1 cellular context compared by ENCODE assay signal in the genomic region with DNA sequence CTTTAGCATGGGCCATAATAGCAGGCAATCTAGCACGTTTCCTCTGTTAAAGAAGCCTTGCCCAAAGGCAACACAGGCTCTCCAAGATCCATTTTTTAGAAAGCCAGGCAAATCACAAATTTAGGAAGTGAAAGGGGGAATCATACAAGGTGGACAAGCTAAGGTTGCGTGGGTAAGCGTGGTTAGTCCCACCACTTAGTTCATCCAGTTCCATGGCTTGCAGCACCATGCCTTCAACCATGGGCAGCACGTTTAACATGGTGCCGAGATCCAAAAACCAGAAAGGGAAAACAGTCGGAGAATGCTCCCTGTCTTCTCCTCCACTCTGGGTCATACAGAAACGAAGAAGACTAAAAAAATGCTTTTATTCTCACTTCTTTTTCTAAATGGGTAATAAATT.
TF ChIP-seq lines count a peak whose summit lies in the region.

No MANE protein-coding gene starts in this region.

TF ChIP-seq in K562, 482 proteins besides CTCF, POLR2A, EP300 and RAD21 (continued from another document and continues in another):
- TF ChIP-seq, protein P1, sequence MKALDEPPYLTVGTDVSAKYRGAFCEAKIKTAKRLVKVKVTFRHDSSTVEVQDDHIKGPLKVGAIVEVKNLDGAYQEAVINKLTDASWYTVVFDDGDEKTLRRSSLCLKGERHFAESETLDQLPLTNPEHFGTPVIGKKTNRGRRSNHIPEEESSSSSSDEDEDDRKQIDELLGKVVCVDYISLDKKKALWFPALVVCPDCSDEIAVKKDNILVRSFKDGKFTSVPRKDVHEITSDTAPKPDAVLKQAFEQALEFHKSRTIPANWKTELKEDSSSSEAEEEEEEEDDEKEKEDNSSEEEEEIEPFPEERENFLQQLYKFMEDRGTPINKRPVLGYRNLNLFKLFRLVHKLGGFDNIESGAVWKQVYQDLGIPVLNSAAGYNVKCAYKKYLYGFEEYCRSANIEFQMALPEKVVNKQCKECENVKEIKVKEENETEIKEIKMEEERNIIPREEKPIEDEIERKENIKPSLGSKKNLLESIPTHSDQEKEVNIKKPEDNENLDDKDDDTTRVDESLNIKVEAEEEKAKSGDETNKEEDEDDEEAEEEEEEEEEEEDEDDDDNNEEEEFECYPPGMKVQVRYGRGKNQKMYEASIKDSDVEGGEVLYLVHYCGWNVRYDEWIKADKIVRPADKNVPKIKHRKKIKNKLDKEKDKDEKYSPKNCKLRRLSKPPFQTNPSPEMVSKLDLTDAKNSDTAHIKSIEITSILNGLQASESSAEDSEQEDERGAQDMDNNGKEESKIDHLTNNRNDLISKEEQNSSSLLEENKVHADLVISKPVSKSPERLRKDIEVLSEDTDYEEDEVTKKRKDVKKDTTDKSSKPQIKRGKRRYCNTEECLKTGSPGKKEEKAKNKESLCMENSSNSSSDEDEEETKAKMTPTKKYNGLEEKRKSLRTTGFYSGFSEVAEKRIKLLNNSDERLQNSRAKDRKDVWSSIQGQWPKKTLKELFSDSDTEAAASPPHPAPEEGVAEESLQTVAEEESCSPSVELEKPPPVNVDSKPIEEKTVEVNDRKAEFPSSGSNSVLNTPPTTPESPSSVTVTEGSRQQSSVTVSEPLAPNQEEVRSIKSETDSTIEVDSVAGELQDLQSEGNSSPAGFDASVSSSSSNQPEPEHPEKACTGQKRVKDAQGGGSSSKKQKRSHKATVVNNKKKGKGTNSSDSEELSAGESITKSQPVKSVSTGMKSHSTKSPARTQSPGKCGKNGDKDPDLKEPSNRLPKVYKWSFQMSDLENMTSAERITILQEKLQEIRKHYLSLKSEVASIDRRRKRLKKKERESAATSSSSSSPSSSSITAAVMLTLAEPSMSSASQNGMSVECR (CRISPR knock-in tag; IDR thresholded peaks at IDR 0.05) = no peak
- TF ChIP-seq, protein P2, sequence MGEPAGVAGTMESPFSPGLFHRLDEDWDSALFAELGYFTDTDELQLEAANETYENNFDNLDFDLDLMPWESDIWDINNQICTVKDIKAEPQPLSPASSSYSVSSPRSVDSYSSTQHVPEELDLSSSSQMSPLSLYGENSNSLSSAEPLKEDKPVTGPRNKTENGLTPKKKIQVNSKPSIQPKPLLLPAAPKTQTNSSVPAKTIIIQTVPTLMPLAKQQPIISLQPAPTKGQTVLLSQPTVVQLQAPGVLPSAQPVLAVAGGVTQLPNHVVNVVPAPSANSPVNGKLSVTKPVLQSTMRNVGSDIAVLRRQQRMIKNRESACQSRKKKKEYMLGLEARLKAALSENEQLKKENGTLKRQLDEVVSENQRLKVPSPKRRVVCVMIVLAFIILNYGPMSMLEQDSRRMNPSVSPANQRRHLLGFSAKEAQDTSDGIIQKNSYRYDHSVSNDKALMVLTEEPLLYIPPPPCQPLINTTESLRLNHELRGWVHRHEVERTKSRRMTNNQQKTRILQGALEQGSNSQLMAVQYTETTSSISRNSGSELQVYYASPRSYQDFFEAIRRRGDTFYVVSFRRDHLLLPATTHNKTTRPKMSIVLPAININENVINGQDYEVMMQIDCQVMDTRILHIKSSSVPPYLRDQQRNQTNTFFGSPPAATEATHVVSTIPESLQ (CRISPR knock-in tag; IDR thresholded peaks at IDR 0.05) = no peak
- TF ChIP-seq ZNF232 (CRISPR knock-in tag; IDR thresholded peaks at IDR 0.05) (no peak), RFX5 (IDR thresholded peaks at IDR 0.05; ENCODE audit: low read depth, low read length) (no peak), GATA2 (CRISPR knock-in tag; IDR thresholded peaks at IDR 0.05) (no peak), EHMT2 (IDR thresholded peaks at IDR 0.05) (0 out of 2 replicates have a peak, but pooled peaks have one; percentile 20), SIX5 (IDR thresholded peaks at IDR 0.05; ENCODE audit: borderline replicate concordance in 1 of 2, insufficient read depth in 1 of 2, low read depth in 1 of 2, low read length in 2 of 2) (no peak), CAMTA2 (CRISPR knock-in tag; conservative IDR thresholded peaks at IDR 0.05) (no peak), ELF4 (CRISPR knock-in tag; IDR thresholded peaks at IDR 0.05) (no peak), ZEB2 (IDR thresholded peaks at IDR 0.05) (no peak), YY1 (IDR thresholded peaks at IDR 0.05; ENCODE audit: borderline replicate concordance in 1 of 3, control insufficient read depth in 1 of 3, extremely low read depth in 1 of 3, insufficient read depth in 3 of 3, insufficient read length in 1 of 3, insufficient replicate concordance in 2 of 3, low read depth in 1 of 3, low read length in 2 of 3) (no peak), CBX5 (IDR thresholded peaks at IDR 0.05; ENCODE audit: borderline replicate concordance, low read depth) (peak; percentile 100), JUN (IDR thresholded peaks at IDR 0.05; ENCODE audit: borderline replicate concordance, low read depth, low read length) (no peak), JUN (CRISPR knock-in tag; IDR thresholded peaks at IDR 0.05; ENCODE audit: borderline replicate concordance) (no peak), ZNF77 (CRISPR knock-in tag; IDR thresholded peaks at IDR 0.05) (no peak), ZFP36 (IDR thresholded peaks at IDR 0.05; ENCODE audit: low read depth, low read length, partially characterized antibody) (peak; percentile 74), SNIP1 (IDR thresholded peaks at IDR 0.05; ENCODE audit: low read depth) (no peak), DPF2 (IDR thresholded peaks at IDR 0.05) (no peak), SMAD2 (IDR thresholded peaks at IDR 0.05; ENCODE audit: low read depth, low read length) (no peak), ZNF717 (CRISPR knock-in tag; IDR thresholded peaks at IDR 0.05) (no peak), HLTF (IDR thresholded peaks at IDR 0.05) (0 out of 2 replicates have a peak, but pooled peaks have one; percentile 55), FIP1L1 (IDR thresholded peaks at IDR 0.05; ENCODE audit: low read depth, low read length, poor library complexity, severe bottlenecking) (no peak), PHF8 (IDR thresholded peaks at IDR 0.05; ENCODE audit: borderline replicate concordance, low read length) (no peak), TAF9B (IDR thresholded peaks at IDR 0.05; ENCODE audit: partially characterized antibody) (no peak), U2AF2 (optimal IDR thresholded peaks at IDR 0.05; ENCODE audit: low read depth, low read length) (no peak), MTA3 (IDR thresholded peaks at IDR 0.05; ENCODE audit: borderline replicate concordance) (0 out of 2 replicates have a peak, but pooled peaks have one; percentile 44), ARNT (IDR thresholded peaks at IDR 0.05) (no peak), KDM5B (IDR thresholded peaks at IDR 0.05; ENCODE audit: insufficient replicate concordance, low read depth, low read length) (no peak), ZNF436 (CRISPR knock-in tag; IDR thresholded peaks at IDR 0.05) (no peak)
- TF ChIP-seq, protein P3, sequence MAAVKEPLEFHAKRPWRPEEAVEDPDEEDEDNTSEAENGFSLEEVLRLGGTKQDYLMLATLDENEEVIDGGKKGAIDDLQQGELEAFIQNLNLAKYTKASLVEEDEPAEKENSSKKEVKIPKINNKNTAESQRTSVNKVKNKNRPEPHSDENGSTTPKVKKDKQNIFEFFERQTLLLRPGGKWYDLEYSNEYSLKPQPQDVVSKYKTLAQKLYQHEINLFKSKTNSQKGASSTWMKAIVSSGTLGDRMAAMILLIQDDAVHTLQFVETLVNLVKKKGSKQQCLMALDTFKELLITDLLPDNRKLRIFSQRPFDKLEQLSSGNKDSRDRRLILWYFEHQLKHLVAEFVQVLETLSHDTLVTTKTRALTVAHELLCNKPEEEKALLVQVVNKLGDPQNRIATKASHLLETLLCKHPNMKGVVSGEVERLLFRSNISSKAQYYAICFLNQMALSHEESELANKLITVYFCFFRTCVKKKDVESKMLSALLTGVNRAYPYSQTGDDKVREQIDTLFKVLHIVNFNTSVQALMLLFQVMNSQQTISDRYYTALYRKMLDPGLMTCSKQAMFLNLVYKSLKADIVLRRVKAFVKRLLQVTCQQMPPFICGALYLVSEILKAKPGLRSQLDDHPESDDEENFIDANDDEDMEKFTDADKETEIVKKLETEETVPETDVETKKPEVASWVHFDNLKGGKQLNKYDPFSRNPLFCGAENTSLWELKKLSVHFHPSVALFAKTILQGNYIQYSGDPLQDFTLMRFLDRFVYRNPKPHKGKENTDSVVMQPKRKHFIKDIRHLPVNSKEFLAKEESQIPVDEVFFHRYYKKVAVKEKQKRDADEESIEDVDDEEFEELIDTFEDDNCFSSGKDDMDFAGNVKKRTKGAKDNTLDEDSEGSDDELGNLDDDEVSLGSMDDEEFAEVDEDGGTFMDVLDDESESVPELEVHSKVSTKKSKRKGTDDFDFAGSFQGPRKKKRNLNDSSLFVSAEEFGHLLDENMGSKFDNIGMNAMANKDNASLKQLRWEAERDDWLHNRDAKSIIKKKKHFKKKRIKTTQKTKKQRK (IDR thresholded peaks at IDR 0.05; ENCODE audit: borderline replicate concordance, low read depth, low read length) = peak; percentile 44; the same call in 1 of the 2 replicates
- TF ChIP-seq, protein P4, sequence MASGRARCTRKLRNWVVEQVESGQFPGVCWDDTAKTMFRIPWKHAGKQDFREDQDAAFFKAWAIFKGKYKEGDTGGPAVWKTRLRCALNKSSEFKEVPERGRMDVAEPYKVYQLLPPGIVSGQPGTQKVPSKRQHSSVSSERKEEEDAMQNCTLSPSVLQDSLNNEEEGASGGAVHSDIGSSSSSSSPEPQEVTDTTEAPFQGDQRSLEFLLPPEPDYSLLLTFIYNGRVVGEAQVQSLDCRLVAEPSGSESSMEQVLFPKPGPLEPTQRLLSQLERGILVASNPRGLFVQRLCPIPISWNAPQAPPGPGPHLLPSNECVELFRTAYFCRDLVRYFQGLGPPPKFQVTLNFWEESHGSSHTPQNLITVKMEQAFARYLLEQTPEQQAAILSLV (tag; IDR thresholded peaks at IDR 0.05) = no peak
- TF ChIP-seq, protein P5, sequence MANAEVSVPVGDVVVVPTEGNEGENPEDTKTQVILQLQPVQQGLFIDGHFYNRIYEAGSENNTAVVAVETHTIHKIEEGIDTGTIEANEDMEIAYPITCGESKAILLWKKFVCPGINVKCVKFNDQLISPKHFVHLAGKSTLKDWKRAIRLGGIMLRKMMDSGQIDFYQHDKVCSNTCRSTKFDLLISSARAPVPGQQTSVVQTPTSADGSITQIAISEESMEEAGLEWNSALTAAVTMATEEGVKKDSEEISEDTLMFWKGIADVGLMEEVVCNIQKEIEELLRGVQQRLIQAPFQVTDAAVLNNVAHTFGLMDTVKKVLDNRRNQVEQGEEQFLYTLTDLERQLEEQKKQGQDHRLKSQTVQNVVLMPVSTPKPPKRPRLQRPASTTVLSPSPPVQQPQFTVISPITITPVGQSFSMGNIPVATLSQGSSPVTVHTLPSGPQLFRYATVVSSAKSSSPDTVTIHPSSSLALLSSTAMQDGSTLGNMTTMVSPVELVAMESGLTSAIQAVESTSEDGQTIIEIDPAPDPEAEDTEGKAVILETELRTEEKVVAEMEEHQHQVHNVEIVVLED (CRISPR knock-in tag; IDR thresholded peaks at IDR 0.05) = no peak
- TF ChIP-seq, protein P6, sequence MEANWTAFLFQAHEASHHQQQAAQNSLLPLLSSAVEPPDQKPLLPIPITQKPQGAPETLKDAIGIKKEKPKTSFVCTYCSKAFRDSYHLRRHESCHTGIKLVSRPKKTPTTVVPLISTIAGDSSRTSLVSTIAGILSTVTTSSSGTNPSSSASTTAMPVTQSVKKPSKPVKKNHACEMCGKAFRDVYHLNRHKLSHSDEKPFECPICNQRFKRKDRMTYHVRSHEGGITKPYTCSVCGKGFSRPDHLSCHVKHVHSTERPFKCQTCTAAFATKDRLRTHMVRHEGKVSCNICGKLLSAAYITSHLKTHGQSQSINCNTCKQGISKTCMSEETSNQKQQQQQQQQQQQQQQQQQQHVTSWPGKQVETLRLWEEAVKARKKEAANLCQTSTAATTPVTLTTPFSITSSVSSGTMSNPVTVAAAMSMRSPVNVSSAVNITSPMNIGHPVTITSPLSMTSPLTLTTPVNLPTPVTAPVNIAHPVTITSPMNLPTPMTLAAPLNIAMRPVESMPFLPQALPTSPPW (CRISPR knock-in tag; IDR thresholded peaks at IDR 0.05) = no peak
- TF ChIP-seq, protein P7, sequence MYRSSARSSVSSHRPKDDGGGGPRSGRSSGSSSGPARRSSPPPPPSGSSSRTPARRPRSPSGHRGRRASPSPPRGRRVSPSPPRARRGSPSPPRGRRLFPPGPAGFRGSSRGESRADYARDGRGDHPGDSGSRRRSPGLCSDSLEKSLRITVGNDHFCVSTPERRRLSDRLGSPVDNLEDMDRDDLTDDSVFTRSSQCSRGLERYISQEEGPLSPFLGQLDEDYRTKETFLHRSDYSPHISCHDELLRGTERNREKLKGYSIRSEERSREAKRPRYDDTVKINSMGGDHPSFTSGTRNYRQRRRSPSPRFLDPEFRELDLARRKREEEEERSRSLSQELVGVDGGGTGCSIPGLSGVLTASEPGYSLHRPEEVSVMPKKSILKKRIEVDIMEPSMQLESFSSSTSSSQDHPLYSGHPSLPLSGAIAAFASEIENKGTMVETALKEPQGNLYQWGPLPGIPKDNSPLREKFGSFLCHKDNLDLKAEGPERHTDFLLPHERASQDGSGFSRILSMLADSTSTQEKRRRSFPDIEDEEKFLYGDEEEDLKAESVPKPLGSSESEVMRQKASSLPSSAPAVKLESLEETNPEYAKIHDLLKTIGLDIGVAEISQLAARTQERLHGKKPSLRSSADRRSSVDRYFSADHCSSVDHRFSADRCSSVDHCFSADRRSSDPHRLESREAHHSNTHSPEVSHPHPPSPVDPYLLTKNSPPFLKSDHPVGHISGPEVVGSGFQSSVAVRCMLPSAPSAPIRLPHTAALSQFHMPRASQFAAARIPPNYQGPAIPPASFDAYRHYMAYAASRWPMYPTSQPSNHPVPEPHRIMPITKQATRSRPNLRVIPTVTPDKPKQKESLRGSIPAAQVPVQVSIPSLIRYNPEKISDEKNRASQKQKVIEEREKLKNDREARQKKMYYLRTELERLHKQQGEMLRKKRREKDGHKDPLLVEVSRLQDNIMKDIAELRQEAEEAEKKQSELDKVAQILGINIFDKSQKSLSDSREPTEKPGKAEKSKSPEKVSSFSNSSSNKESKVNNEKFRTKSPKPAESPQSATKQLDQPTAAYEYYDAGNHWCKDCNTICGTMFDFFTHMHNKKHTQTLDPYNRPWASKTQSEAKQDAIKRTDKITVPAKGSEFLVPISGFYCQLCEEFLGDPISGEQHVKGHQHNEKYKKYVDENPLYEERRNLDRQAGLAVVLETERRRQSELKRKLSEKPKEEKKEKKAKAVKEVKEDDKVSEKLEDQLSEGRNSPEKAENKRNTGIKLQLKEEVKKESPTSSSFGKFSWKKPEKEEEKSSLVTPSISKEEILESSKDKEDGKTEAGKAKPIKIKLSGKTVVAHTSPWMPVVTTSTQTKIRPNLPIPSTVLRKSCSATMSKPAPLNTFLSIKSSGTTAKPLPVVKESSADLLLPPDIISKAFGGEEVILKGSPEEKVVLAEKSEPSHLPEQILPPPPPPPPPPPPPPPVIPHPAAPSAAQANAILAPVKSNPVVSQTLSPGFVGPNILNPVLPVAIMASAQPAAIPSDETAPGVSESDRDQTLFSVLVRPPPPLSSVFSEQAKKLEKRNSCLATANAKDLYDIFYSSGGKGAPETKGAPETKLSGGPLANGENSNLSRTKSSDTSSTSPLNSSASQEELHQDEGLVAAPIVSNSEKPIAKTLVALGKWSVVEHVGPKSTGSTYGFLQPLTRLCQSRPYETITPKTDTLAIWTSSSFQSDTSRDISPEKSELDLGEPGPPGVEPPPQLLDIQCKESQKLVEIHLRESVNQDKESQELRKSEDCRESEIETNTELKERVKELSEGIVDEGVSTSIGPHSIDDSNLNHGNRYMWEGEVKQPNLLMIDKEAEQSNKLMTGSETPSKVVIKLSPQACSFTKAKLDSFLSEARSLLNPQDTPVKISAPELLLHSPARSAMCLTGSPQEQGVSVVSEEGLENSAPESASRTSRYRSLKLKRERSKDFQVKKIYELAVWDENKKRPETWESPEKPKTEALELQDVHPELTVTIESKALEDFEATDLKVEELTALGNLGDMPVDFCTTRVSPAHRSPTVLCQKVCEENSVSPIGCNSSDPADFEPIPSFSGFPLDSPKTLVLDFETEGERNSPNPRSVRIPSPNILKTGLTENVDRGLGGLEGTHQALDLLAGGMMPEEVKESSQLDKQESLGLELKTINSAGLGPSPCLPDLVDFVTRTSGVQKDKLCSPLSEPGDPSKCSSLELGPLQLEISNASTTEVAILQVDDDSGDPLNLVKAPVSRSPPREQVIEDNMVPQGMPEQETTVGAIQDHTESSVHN (IDR thresholded peaks at IDR 0.05; ENCODE audit: borderline replicate concordance in 1 of 2, low read depth in 1 of 2) = no peak
